1 cellular context compared by ENCODE assay signal in genomic region chr4:25321703-25322102, GRCh38.
TF ChIP-seq lines count a peak whose summit lies in the region.

No MANE protein-coding gene starts in this region.

TF ChIP-seq in A549, 52 proteins besides CTCF, POLR2A, EP300 and RAD21 (continued from another document):
- TF ChIP-seq ATOH8 (CRISPR knock-in tag; IDR thresholded peaks at IDR 0.05; ENCODE audit: low read depth), result no peak
- TF ChIP-seq RFX5 (IDR thresholded peaks at IDR 0.05), result no peak
- TF ChIP-seq RARB (CRISPR knock-in tag; IDR thresholded peaks at IDR 0.05), result no peak
- no peak for TF ChIP-seq PBX3 (IDR thresholded peaks at IDR 0.05)
- no peak for TF ChIP-seq PHF8 (IDR thresholded peaks at IDR 0.05; ENCODE audit: borderline replicate concordance, low read depth)
- no peak for TF ChIP-seq HEYL (CRISPR knock-in tag; IDR thresholded peaks at IDR 0.05)
- no peak for TF ChIP-seq CHD4 (IDR thresholded peaks at IDR 0.05; ENCODE audit: borderline replicate concordance)
